8 cellular contexts compared by ENCODE assay signal in genomic region chr12:64759035-64759894, GRCh38. TPM values are rescaled to one million over a fixed set of nuclear protein-coding genes. Genes with fewer than 3 reads are reported as not detected.
DNase-seq lines count a peak whose midpoint lies in the region; ATAC-seq and TF ChIP-seq lines count a peak whose summit lies in the region.

TSS of gene GNS (minus strand) at chr12:64759406. CDS start at chr12:64759276, 130 bp downstream.

- DNase-seq in AG09319 (ENCODE audit: extremely low read depth, low read depth) (peak; percentile 85), NCI-H510A (lab: John Stamatoyannopoulos, UW) (peak; percentile 90), chondrocyte (ENCODE audit: low spot score) (peak; percentile 98), kidney epithelial cell (ENCODE audit: low read depth) (peak; percentile 47)
- peak; percentile 95 for DNase-seq in activated CD4-positive, alpha-beta T cell treated with anti-CD3 and anti-CD28 coated beads for 24 hours (ENCODE audit: low read depth in 2 of 2)
- DNase-seq in stimulated activated CD4-positive, alpha-beta T cell treated with anti-CD3 and anti-CD28 coated beads, Interleukin-15, amount 100 ng/mL, for 48 hours (ENCODE audit: low read depth in 2 of 2), result peak; percentile 93 to 95

- H3K27me3 ChIP-seq in kidney epithelial cell (ENCODE audit: control insufficient read depth, insufficient read depth, low read length), result no peaks in the 10 kb centered on the region

- no peaks in the 10 kb centered on the region for H3K36me3 ChIP-seq in kidney epithelial cell (ENCODE audit: control insufficient read depth, insufficient read depth, low read length)

- peak within 1 kb of the TSS; percentile 92 for H3K27ac Mint-ChIP-seq in chondrocyte (ENCODE audit: unreplicated experiment)

- H3K4me3 Mint-ChIP-seq in chondrocyte (ENCODE audit: unreplicated experiment), result peak within 1 kb of the TSS; percentile 90

- H3K9me3 Mint-ChIP-seq in chondrocyte (ENCODE audit: low read depth), result no peaks in the 10 kb centered on the region

- ATAC-seq in GM19035 (IDR thresholded peaks at IDR 0.05; ENCODE audit: unreplicated experiment) (peak; percentile 83), HG03378 (IDR thresholded peaks at IDR 0.05; ENCODE audit: unreplicated experiment) (peak; percentile 73)

- peak within 1 kb of the TSS; percentile 84 for H3K4me3 ChIP-seq in kidney epithelial cell (ENCODE audit: low read depth, low read length)

- H3K36me3 Mint-ChIP-seq in chondrocyte (ENCODE audit: low read depth), result peaks cover 2% of the 10 kb centered on the region

- H3K27me3 Mint-ChIP-seq in chondrocyte (ENCODE audit: low read depth), result no peaks in the 10 kb centered on the region

- no peak for TF ChIP-seq CTCF in AG09319 (IDR thresholded peaks at IDR 0.05; ENCODE audit: low read depth, low read length)
- no peak for TF ChIP-seq CTCF in chondrocyte (IDR thresholded peaks at IDR 0.05)
- TF ChIP-seq CTCF in kidney epithelial cell (IDR thresholded peaks at IDR 0.05; ENCODE audit: insufficient read depth, low read length, poor library complexity, severe bottlenecking), result no peak

- peaks cover 27% of the 10 kb centered on the region for H3K4me1 Mint-ChIP-seq in chondrocyte (ENCODE audit: low read depth)

RNA-seq across cellular contexts. Expression of gene GNS, which starts in this region (rescaled TPM):
- 133 to 154 TPM (median 135 TPM) in 3 replicates for total RNA-seq in chondrocyte
- total RNA-seq in kidney epithelial cell, result 114 and 120 TPM in 2 replicates

Comparison
In these comparisons a context has a peak if more than half of its experiments do, and no peak if none do; other contexts are left out.
1. Peak in every context shown above with its lines: DNase-seq, ATAC-seq and H3K4me3 ChIP-seq.
2. DNase-seq: peak in every context shown above with its lines; median percentile 98 in chondrocyte; 95 in activated CD4-positive, alpha-beta T cell treated with anti-CD3 and anti-CD28 coated beads for 24 hours; 94 in stimulated activated CD4-positive, alpha-beta T cell treated with anti-CD3 and anti-CD28 coated beads, Interleukin-15, amount 100 ng/mL, for 48 hours; 90 in NCI-H510A; 85 in AG09319; 47 in kidney epithelial cell.